ENCODE assay signal across 21 cellular contexts in genomic region chr18:26993568-26993967, GRCh38.
DNase-seq lines count a peak whose midpoint lies in the region; ATAC-seq, FAIRE-seq and TF ChIP-seq lines count a peak whose summit lies in the region.
"Had no signal": no experiment of that assay in that cellular context is flagged by ENCODE, and none has a peak within 500 bp of the region (broad histone marks: within the 10 kb centered on the region; RNA-seq: fewer than 3 reads in every experiment).

No MANE protein-coding gene starts in this region.

- H3K36me3 Mint-ChIP-seq in immature natural killer cell, result no peaks in the 10 kb centered on the region
- no peaks in the 10 kb centered on the region for H3K36me3 Mint-ChIP-seq in T-helper 2 cell treated with Interferon-gamma antibody and Interleukin-4, amounts not matched to agents 5 μg/mL and 100 μg/mL, for 36 hours (ENCODE audit: low read depth)

- H3K4me3 ChIP-seq in H7 (ENCODE audit: insufficient read depth, low read depth, low read length), result no peak overlapping the region
- H3K4me3 ChIP-seq: A549, BLaER1, colonic mucosa, hepatocyte, lung, uterus had no signal

- H3K4me1 Mint-ChIP-seq in immature natural killer cell, result no peaks in the 10 kb centered on the region
- no peaks in the 10 kb centered on the region for H3K4me1 Mint-ChIP-seq in T-helper 2 cell treated with Interferon-gamma antibody and Interleukin-4, amounts not matched to agents 5 μg/mL and 100 μg/mL, for 36 hours (ENCODE audit: low read depth)
- H3K4me1 Mint-ChIP-seq: activated CD4-positive, alpha-beta T cell treated with anti-CD3 and anti-CD28 coated beads, Interleukin-2, amount 10 ng/mL, durations not matched to agents 24 days and 14 days had no signal

- H3K9me3 Mint-ChIP-seq in immature natural killer cell, result peaks cover 1 to 12% (median 4%) of the 10 kb centered on the region in 6 donors
- peaks cover 4% of the 10 kb centered on the region for H3K9me3 Mint-ChIP-seq in T-helper 2 cell treated with Interferon-gamma antibody and Interleukin-4, amounts not matched to agents 5 μg/mL and 100 μg/mL, for 36 hours
- H3K9me3 Mint-ChIP-seq: activated CD4-positive, alpha-beta T cell treated with anti-CD3 and anti-CD28 coated beads, Interleukin-2, amount 10 ng/mL, durations not matched to agents 24 days and 14 days; activated T-helper 2 cell treated with anti-CD3 and anti-CD28 coated beads, Interferon-gamma antibody, Interleukin-2, Interleukin-4, amounts not matched to agents 10 μg/mL and 5 μg/mL and 100 μg/mL, durations not matched to agents 14 hours and 24 hours and 36 hours had no signal

- peak; percentile 72 for ATAC-seq in GM19455 (IDR thresholded peaks at IDR 0.05; ENCODE audit: unreplicated experiment)
- peak; percentile 65 for ATAC-seq in HG02571 (IDR thresholded peaks at IDR 0.05; ENCODE audit: unreplicated experiment)
- ATAC-seq in HG03354 (IDR thresholded peaks at IDR 0.05; ENCODE audit: poor library complexity, severe bottlenecking, unreplicated experiment), result peak; percentile 53
- ATAC-seq: A549 had no signal

- DNase-seq in GM12892 (ENCODE audit: insufficient read length), result no peak
- no peak for DNase-seq in immature natural killer cell
- DNase-seq in NOMO-1 treated with dmso at 0.1 percent for 144 hours (lab: John Stamatoyannopoulos, UW; ENCODE audit: unreplicated experiment), result no peak
- no peak for DNase-seq in H7
- DNase-seq in T-helper 2 cell treated with Interferon-gamma antibody and Interleukin-4, amounts not matched to agents 5 μg/mL and 100 μg/mL, for 36 hours (ENCODE audit: low spot score), result no peak
- DNase-seq: activated CD4-positive, alpha-beta T cell treated with anti-CD3 and anti-CD28 coated beads, Interleukin-2, amount 10 ng/mL, durations not matched to agents 24 days and 14 days; brain microvascular endothelial cell; Calu3; colonic mucosa; NCI-H1048; NCI-H2029 treated with DMSO at 0.1 percent for 48 hours; NCI-H446; uterus had no signal

- peak; percentile 53 for FAIRE-seq in GM12892 (lab: Jason Lieb, UNC)
- FAIRE-seq: A549 had no signal

- TF ChIP-seq POLR2A in GM12892 (IDR thresholded peaks at IDR 0.05; ENCODE audit: low read depth, low read length), result no peak

- H3K27me3 ChIP-seq in H7 (ENCODE audit: control insufficient read depth, insufficient read depth, low read length), result no peaks in the 10 kb centered on the region
- H3K27me3 ChIP-seq: BLaER1, brain microvascular endothelial cell, colonic mucosa, hepatocyte, uterus had no signal

- H3K36me3 ChIP-seq in H7 (replicated peaks; ENCODE audit: control insufficient read depth, insufficient read depth, low read length), result no peaks in the 10 kb centered on the region
- H3K36me3 ChIP-seq: BLaER1, brain microvascular endothelial cell, colonic mucosa, uterus had no signal

- no peak overlapping the region for H3K4me3 Mint-ChIP-seq in immature natural killer cell
- H3K4me3 Mint-ChIP-seq in T-helper 2 cell treated with Interferon-gamma antibody and Interleukin-4, amounts not matched to agents 5 μg/mL and 100 μg/mL, for 36 hours, result no peak overlapping the region
- H3K4me3 Mint-ChIP-seq: activated CD4-positive, alpha-beta T cell treated with anti-CD3 and anti-CD28 coated beads, Interleukin-2, amount 10 ng/mL, durations not matched to agents 24 days and 14 days had no signal

- no peak overlapping the region for H3K27ac Mint-ChIP-seq in immature natural killer cell
- no peak overlapping the region for H3K27ac Mint-ChIP-seq in T-helper 2 cell treated with Interferon-gamma antibody and Interleukin-4, amounts not matched to agents 5 μg/mL and 100 μg/mL, for 36 hours
- H3K27ac Mint-ChIP-seq: activated CD4-positive, alpha-beta T cell treated with anti-CD3 and anti-CD28 coated beads, Interleukin-2, amount 10 ng/mL, durations not matched to agents 24 days and 14 days; activated T-helper 2 cell treated with anti-CD3 and anti-CD28 coated beads, Interferon-gamma antibody, Interleukin-2, Interleukin-4, amounts not matched to agents 10 μg/mL and 5 μg/mL and 100 μg/mL, durations not matched to agents 14 hours and 24 hours and 36 hours had no signal

- H3K27me3 Mint-ChIP-seq in immature natural killer cell (ENCODE audit: low read depth in 3 of 3), result peaks cover 0 to 4% (median 2%) of the 10 kb centered on the region in 3 donors
- H3K27me3 Mint-ChIP-seq in T-helper 2 cell treated with Interferon-gamma antibody and Interleukin-4, amounts not matched to agents 5 μg/mL and 100 μg/mL, for 36 hours (ENCODE audit: low read depth), result no peaks in the 10 kb centered on the region
- H3K27me3 Mint-ChIP-seq: activated CD4-positive, alpha-beta T cell treated with anti-CD3 and anti-CD28 coated beads, Interleukin-2, amount 10 ng/mL, durations not matched to agents 24 days and 14 days had no signal
